ENCODE assay signal across 1 cellular context in genomic region chr3:52557011-52557410, GRCh38.
TF ChIP-seq lines count a peak whose summit lies in the region.

No MANE protein-coding gene starts in this region.

TF ChIP-seq in SK-N-SH, 30 proteins besides CTCF, POLR2A, EP300 and RAD21 (continued from another document):
- TF ChIP-seq, protein P1, sequence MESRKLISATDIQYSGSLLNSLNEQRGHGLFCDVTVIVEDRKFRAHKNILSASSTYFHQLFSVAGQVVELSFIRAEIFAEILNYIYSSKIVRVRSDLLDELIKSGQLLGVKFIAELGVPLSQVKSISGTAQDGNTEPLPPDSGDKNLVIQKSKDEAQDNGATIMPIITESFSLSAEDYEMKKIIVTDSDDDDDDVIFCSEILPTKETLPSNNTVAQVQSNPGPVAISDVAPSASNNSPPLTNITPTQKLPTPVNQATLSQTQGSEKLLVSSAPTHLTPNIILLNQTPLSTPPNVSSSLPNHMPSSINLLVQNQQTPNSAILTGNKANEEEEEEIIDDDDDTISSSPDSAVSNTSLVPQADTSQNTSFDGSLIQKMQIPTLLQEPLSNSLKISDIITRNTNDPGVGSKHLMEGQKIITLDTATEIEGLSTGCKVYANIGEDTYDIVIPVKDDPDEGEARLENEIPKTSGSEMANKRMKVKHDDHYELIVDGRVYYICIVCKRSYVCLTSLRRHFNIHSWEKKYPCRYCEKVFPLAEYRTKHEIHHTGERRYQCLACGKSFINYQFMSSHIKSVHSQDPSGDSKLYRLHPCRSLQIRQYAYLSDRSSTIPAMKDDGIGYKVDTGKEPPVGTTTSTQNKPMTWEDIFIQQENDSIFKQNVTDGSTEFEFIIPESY (IDR thresholded peaks at IDR 0.05; ENCODE audit: borderline replicate concordance, low read depth) = no peak
- TF ChIP-seq REST (IDR thresholded peaks at IDR 0.05; ENCODE audit: low read depth, low read length) (no peak), USF2 (IDR thresholded peaks at IDR 0.05; ENCODE audit: borderline replicate concordance, low read depth, low read length) (no peak), CHD2 (IDR thresholded peaks at IDR 0.05; ENCODE audit: low read length, partially characterized antibody) (no peak), NFIC (IDR thresholded peaks at IDR 0.05; ENCODE audit: borderline replicate concordance) (no peak), USF1 (IDR thresholded peaks at IDR 0.05; ENCODE audit: borderline replicate concordance, low read depth) (no peak), SMC3 (IDR thresholded peaks at IDR 0.05; ENCODE audit: low read depth, low read length) (no peak), FOXJ3 (CRISPR knock-in tag; IDR thresholded peaks at IDR 0.05) (no peak), NRF1 (IDR thresholded peaks at IDR 0.05; ENCODE audit: low read depth, low read length) (no peak), GABPA (IDR thresholded peaks at IDR 0.05; ENCODE audit: low read depth) (no peak), MEF2A (IDR thresholded peaks at IDR 0.05; ENCODE audit: borderline replicate concordance, low read depth) (no peak)
- TF ChIP-seq, protein P2, sequence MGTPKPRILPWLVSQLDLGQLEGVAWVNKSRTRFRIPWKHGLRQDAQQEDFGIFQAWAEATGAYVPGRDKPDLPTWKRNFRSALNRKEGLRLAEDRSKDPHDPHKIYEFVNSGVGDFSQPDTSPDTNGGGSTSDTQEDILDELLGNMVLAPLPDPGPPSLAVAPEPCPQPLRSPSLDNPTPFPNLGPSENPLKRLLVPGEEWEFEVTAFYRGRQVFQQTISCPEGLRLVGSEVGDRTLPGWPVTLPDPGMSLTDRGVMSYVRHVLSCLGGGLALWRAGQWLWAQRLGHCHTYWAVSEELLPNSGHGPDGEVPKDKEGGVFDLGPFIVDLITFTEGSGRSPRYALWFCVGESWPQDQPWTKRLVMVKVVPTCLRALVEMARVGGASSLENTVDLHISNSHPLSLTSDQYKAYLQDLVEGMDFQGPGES (IDR thresholded peaks at IDR 0.05; ENCODE audit: low read depth, low read length) = no peak
